ENCODE assay signal across 1 cellular context in the genomic region with DNA sequence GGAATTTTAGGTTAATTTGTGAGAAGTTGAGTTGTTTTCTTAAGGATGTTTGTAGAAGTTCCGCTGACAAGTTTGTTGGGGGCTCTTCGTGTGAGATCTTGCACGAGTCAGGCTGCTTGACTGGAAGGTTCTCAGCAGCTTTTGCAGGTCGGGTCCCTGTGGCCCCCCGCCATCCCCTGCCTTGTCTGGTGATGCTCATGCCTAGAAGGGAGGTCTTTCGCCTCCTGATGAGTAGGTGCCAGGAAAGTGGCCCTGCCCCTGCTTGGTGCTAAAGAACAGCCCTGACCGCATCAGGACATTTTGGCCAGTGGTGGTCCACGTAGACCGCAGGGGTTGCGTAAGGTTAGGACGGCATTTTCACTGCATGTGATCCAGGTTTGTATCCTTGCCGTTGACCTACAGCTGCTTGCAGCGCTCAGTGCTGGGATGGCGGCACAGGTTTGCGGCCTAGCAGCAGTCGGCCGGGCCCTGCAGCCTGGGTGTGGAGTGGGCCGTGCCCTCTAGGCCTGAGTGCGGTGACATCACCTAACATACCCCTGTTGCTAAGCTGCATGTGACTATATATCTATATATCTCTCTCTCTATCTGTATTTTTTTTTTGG.
TF ChIP-seq lines count a peak whose summit lies in the region.

No MANE protein-coding gene starts in this region.

TF ChIP-seq in K562, 482 proteins besides CTCF, POLR2A, EP300 and RAD21 (continued from another document and continues in another):
- TF ChIP-seq, protein P1, sequence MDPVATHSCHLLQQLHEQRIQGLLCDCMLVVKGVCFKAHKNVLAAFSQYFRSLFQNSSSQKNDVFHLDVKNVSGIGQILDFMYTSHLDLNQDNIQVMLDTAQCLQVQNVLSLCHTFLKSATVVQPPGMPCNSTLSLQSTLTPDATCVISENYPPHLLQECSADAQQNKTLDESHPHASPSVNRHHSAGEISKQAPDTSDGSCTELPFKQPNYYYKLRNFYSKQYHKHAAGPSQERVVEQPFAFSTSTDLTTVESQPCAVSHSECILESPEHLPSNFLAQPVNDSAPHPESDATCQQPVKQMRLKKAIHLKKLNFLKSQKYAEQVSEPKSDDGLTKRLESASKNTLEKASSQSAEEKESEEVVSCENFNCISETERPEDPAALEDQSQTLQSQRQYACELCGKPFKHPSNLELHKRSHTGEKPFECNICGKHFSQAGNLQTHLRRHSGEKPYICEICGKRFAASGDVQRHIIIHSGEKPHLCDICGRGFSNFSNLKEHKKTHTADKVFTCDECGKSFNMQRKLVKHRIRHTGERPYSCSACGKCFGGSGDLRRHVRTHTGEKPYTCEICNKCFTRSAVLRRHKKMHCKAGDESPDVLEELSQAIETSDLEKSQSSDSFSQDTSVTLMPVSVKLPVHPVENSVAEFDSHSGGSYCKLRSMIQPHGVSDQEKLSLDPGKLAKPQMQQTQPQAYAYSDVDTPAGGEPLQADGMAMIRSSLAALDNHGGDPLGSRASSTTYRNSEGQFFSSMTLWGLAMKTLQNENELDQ (CRISPR knock-in tag; IDR thresholded peaks at IDR 0.05; ENCODE audit: borderline replicate concordance), result no peak
- TF ChIP-seq POLR2G (IDR thresholded peaks at IDR 0.05; ENCODE audit: low read depth, low read length) (peak; percentile 55), NR2F6 (CRISPR knock-in tag; IDR thresholded peaks at IDR 0.05) (no peak), TRIM28 (IDR thresholded peaks at IDR 0.05) (no peak), CAMTA2 (CRISPR knock-in tag; conservative IDR thresholded peaks at IDR 0.05) (no peak), KDM4B (IDR thresholded peaks at IDR 0.05; ENCODE audit: borderline replicate concordance in 2 of 2, low read depth in 1 of 2) (no peak), WHSC1 (IDR thresholded peaks at IDR 0.05; ENCODE audit: low read length) (peak; percentile 92), KAT2B (IDR thresholded peaks at IDR 0.05; ENCODE audit: low read depth, low read length) (no peak), RFX5 (IDR thresholded peaks at IDR 0.05; ENCODE audit: low read depth, low read length) (no peak), RBBP5 (IDR thresholded peaks at IDR 0.05; ENCODE audit: borderline replicate concordance, insufficient read depth, low read length, poor library complexity, severe bottlenecking) (no peak), BRCA1 (IDR thresholded peaks at IDR 0.05) (no peak), BRCA1 (CRISPR knock-in tag; IDR thresholded peaks at IDR 0.05) (no peak), FOXM1 (IDR thresholded peaks at IDR 0.05; ENCODE audit: low read depth) (no peak), FOXM1 (CRISPR knock-in tag; IDR thresholded peaks at IDR 0.05; ENCODE audit: low read depth) (no peak), ZNF436 (CRISPR knock-in tag; IDR thresholded peaks at IDR 0.05) (no peak), JUNB (CRISPR knock-in tag; conservative IDR thresholded peaks at IDR 0.05) (no peak), IRF2 (CRISPR knock-in tag; IDR thresholded peaks at IDR 0.05) (peak; percentile 38; the same call in 1 of the 2 replicates), FOXJ2 (tag; IDR thresholded peaks at IDR 0.05) (no peak), NFRKB (IDR thresholded peaks at IDR 0.05; ENCODE audit: low read depth) (no peak), NFE2 (IDR thresholded peaks at IDR 0.05; ENCODE audit: low read depth) (no peak), CHD2 (IDR thresholded peaks at IDR 0.05; ENCODE audit: low read depth, low read length) (no peak), SMAD2 (IDR thresholded peaks at IDR 0.05; ENCODE audit: low read depth, low read length) (no peak)
- TF ChIP-seq, protein P2, sequence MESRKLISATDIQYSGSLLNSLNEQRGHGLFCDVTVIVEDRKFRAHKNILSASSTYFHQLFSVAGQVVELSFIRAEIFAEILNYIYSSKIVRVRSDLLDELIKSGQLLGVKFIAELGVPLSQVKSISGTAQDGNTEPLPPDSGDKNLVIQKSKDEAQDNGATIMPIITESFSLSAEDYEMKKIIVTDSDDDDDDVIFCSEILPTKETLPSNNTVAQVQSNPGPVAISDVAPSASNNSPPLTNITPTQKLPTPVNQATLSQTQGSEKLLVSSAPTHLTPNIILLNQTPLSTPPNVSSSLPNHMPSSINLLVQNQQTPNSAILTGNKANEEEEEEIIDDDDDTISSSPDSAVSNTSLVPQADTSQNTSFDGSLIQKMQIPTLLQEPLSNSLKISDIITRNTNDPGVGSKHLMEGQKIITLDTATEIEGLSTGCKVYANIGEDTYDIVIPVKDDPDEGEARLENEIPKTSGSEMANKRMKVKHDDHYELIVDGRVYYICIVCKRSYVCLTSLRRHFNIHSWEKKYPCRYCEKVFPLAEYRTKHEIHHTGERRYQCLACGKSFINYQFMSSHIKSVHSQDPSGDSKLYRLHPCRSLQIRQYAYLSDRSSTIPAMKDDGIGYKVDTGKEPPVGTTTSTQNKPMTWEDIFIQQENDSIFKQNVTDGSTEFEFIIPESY (CRISPR knock-in tag; IDR thresholded peaks at IDR 0.05), result peak; percentile 69; the same call in 1 of the 2 replicates
- TF ChIP-seq, protein P3, sequence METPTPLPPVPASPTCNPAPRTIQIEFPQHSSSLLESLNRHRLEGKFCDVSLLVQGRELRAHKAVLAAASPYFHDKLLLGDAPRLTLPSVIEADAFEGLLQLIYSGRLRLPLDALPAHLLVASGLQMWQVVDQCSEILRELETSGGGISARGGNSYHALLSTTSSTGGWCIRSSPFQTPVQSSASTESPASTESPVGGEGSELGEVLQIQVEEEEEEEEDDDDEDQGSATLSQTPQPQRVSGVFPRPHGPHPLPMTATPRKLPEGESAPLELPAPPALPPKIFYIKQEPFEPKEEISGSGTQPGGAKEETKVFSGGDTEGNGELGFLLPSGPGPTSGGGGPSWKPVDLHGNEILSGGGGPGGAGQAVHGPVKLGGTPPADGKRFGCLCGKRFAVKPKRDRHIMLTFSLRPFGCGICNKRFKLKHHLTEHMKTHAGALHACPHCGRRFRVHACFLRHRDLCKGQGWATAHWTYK (CRISPR knock-in tag; IDR thresholded peaks at IDR 0.05), result no peak
- TF ChIP-seq, protein P4, sequence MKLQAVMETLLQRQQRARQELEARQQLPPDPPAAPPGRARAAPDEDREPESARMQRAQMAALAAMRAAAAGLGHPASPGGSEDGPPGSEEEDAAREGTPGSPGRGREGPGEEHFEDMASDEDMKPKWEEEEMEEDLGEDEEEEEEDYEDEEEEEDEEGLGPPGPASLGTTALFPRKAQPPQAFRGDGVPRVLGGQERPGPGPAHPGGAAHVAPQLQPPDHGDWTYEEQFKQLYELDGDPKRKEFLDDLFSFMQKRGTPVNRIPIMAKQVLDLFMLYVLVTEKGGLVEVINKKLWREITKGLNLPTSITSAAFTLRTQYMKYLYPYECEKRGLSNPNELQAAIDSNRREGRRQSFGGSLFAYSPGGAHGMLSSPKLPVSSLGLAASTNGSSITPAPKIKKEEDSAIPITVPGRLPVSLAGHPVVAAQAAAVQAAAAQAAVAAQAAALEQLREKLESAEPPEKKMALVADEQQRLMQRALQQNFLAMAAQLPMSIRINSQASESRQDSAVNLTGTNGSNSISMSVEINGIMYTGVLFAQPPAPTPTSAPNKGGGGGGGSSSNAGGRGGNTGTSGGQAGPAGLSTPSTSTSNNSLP (IDR thresholded peaks at IDR 0.05; ENCODE audit: borderline replicate concordance, low read depth, low read length), result no peak
- TF ChIP-seq, protein P5, sequence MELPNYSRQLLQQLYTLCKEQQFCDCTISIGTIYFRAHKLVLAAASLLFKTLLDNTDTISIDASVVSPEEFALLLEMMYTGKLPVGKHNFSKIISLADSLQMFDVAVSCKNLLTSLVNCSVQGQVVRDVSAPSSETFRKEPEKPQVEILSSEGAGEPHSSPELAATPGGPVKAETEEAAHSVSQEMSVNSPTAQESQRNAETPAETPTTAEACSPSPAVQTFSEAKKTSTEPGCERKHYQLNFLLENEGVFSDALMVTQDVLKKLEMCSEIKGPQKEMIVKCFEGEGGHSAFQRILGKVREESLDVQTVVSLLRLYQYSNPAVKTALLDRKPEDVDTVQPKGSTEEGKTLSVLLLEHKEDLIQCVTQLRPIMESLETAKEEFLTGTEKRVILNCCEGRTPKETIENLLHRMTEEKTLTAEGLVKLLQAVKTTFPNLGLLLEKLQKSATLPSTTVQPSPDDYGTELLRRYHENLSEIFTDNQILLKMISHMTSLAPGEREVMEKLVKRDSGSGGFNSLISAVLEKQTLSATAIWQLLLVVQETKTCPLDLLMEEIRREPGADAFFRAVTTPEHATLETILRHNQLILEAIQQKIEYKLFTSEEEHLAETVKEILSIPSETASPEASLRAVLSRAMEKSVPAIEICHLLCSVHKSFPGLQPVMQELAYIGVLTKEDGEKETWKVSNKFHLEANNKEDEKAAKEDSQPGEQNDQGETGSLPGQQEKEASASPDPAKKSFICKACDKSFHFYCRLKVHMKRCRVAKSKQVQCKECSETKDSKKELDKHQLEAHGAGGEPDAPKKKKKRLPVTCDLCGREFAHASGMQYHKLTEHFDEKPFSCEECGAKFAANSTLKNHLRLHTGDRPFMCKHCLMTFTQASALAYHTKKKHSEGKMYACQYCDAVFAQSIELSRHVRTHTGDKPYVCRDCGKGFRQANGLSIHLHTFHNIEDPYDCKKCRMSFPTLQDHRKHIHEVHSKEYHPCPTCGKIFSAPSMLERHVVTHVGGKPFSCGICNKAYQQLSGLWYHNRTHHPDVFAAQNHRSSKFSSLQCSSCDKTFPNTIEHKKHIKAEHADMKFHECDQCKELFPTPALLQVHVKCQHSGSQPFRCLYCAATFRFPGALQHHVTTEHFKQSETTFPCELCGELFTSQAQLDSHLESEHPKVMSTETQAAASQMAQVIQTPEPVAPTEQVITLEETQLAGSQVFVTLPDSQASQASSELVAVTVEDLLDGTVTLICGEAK (IDR thresholded peaks at IDR 0.05), result no peak
- TF ChIP-seq, protein P5 (CRISPR knock-in tag; IDR thresholded peaks at IDR 0.05), result no peak
- TF ChIP-seq, protein P6, sequence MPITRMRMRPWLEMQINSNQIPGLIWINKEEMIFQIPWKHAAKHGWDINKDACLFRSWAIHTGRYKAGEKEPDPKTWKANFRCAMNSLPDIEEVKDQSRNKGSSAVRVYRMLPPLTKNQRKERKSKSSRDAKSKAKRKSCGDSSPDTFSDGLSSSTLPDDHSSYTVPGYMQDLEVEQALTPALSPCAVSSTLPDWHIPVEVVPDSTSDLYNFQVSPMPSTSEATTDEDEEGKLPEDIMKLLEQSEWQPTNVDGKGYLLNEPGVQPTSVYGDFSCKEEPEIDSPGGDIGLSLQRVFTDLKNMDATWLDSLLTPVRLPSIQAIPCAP (CRISPR knock-in tag; IDR thresholded peaks at IDR 0.05; ENCODE audit: borderline replicate concordance), result no peak
- TF ChIP-seq, protein P7, sequence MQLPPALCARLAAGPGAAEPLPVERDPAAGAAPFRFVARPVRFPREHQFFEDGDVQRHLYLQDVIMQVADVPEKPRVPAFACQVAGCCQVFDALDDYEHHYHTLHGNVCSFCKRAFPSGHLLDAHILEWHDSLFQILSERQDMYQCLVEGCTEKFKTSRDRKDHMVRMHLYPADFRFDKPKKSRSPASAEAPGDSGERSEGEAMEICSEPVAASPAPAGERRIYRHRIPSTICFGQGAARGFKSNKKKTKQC (CRISPR knock-in tag; IDR thresholded peaks at IDR 0.05), result 0 out of 2 replicates have a peak, but pooled peaks have one; percentile 34
- TF ChIP-seq, protein P8, sequence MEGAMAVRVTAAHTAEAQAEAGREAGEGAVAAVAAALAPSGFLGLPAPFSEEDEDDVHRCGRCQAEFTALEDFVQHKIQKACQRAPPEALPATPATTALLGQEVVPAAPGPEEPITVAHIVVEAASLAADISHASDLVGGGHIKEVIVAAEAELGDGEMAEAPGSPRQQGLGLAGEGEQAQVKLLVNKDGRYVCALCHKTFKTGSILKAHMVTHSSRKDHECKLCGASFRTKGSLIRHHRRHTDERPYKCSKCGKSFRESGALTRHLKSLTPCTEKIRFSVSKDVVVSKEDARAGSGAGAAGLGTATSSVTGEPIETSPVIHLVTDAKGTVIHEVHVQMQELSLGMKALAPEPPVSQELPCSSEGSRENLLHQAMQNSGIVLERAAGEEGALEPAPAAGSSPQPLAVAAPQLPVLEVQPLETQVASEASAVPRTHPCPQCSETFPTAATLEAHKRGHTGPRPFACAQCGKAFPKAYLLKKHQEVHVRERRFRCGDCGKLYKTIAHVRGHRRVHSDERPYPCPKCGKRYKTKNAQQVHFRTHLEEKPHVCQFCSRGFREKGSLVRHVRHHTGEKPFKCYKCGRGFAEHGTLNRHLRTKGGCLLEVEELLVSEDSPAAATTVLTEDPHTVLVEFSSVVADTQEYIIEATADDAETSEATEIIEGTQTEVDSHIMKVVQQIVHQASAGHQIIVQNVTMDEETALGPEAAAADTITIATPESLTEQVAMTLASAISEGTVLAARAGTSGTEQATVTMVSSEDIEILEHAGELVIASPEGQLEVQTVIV (CRISPR knock-in tag; IDR thresholded peaks at IDR 0.05; ENCODE audit: borderline replicate concordance), result no peak
